Comparison of ENCODE assay signal across 34 cellular contexts in the genomic region with DNA sequence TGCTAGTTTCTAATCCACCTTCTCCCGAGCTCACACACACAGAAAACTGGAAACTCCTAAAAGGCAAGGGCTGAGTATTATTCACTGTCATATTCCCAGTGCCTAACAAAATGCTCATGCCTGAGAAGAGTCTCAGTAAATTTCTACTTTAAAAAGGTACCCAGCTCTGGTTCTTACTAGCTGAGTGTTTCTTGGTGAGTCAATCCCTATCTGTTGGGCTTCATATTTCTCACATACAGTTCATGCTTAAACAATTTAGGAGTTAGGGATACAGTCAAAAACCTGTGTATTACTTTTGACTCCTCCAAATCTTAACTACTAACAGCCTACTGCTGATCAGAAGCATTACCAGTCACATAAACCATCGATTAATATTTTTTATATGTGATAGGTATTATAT.
"Had no signal": no experiment of that assay in that cellular context is flagged by ENCODE, and none has a peak within 500 bp of the region (broad histone marks: within the 10 kb centered on the region; RNA-seq: fewer than 3 reads in every experiment).

No MANE protein-coding gene starts in this region.

- H3K27ac ChIP-seq: body of pancreas, esophagus squamous epithelium, foreskin keratinocyte, gastrocnemius medialis, WERI-Rb-1 had no signal

- ATAC-seq: activated CD4-positive, alpha-beta T cell treated with anti-CD3 and anti-CD28 coated beads for 36 hours; activated T-helper 17 cell treated with anti-CD3 and anti-CD28 coated beads, Interleukin-2, amount 50 U/mL, for 72 hours; body of pancreas; effector memory CD8-positive, alpha-beta T cell; foreskin keratinocyte; gastrocnemius medialis; T-helper 17 cell had no signal

- H3K9me3 Mint-ChIP-seq: activated CD4-positive, alpha-beta memory T cell treated with anti-CD3 and anti-CD28 coated beads, Interleukin-2, amount 10 ng/mL, durations not matched to agents 7 days and 5 days; activated CD4-positive, alpha-beta T cell treated with anti-CD3 and anti-CD28 coated beads, Interleukin-2, amount 10 ng/mL, durations not matched to agents 24 days and 14 days; activated T-cell treated with anti-CD3 and anti-CD28 coated beads, Interleukin-2, amount 50 U/mL, for 24 hours; activated T-helper 17 cell treated with anti-CD3 and anti-CD28 coated beads, Interleukin-2, amount 50 U/mL, for 72 hours; effector memory CD8-positive, alpha-beta T cell; T-helper 2 cell treated with Interferon-gamma antibody and Interleukin-4, amounts not matched to agents 5 μg/mL and 100 μg/mL, for 36 hours had no signal

- H3K9me3 ChIP-seq: body of pancreas, esophagus squamous epithelium, gastrocnemius medialis had no signal

- H3K27me3 Mint-ChIP-seq: activated CD4-positive, alpha-beta memory T cell treated with anti-CD3 and anti-CD28 coated beads, Interleukin-2, amount 10 ng/mL, durations not matched to agents 7 days and 5 days; activated CD4-positive, alpha-beta T cell treated with anti-CD3 and anti-CD28 coated beads, Interleukin-2, amount 10 ng/mL, durations not matched to agents 24 days and 14 days; activated T-cell treated with anti-CD3 and anti-CD28 coated beads, Interleukin-2, amount 50 U/mL, for 24 hours had no signal

- H3K27me3 ChIP-seq: body of pancreas, esophagus squamous epithelium, gastrocnemius medialis had no signal

- H3K4me3 Mint-ChIP-seq: activated B cell treated with CpG ODN at 0.5 μM for 24 hours; activated CD4-positive, alpha-beta memory T cell treated with anti-CD3 and anti-CD28 coated beads, Interleukin-2, amount 10 ng/mL, durations not matched to agents 7 days and 5 days; activated CD4-positive, alpha-beta T cell treated with anti-CD3 and anti-CD28 coated beads for 36 hours; activated CD4-positive, alpha-beta T cell treated with anti-CD3 and anti-CD28 coated beads, Interleukin-2, amount 10 ng/mL, durations not matched to agents 24 days and 14 days; activated naive CD8-positive, alpha-beta T cell; activated T-cell treated with anti-CD3 and anti-CD28 coated beads, Interleukin-2, amount 50 U/mL, for 24 hours; activated T-helper 17 cell treated with anti-CD3 and anti-CD28 coated beads, Interleukin-2, amount 50 U/mL, for 72 hours; effector memory CD8-positive, alpha-beta T cell; T-helper 17 cell; T-helper 2 cell treated with Interferon-gamma antibody and Interleukin-4, amounts not matched to agents 5 μg/mL and 100 μg/mL, for 36 hours had no signal

- H3K27ac Mint-ChIP-seq: activated B cell treated with CpG ODN at 0.5 μM for 24 hours; activated CD4-positive, alpha-beta memory T cell treated with anti-CD3 and anti-CD28 coated beads, Interleukin-2, amount 10 ng/mL, durations not matched to agents 7 days and 5 days; activated CD4-positive, alpha-beta T cell treated with anti-CD3 and anti-CD28 coated beads for 36 hours; activated CD4-positive, alpha-beta T cell treated with anti-CD3 and anti-CD28 coated beads, Interleukin-2, amount 10 ng/mL, durations not matched to agents 24 days and 14 days; activated naive CD8-positive, alpha-beta T cell; activated T-cell treated with anti-CD3 and anti-CD28 coated beads, Interleukin-2, amount 50 U/mL, for 24 hours; activated T-helper 17 cell treated with anti-CD3 and anti-CD28 coated beads, Interleukin-2, amount 50 U/mL, for 72 hours; effector memory CD8-positive, alpha-beta T cell; T-helper 17 cell; T-helper 2 cell treated with Interferon-gamma antibody and Interleukin-4, amounts not matched to agents 5 μg/mL and 100 μg/mL, for 36 hours had no signal

- FAIRE-seq: colon had no signal

- H3K4me1 ChIP-seq: body of pancreas, esophagus squamous epithelium, foreskin keratinocyte, gastrocnemius medialis had no signal

- H3K36me3 Mint-ChIP-seq: activated naive CD8-positive, alpha-beta T cell had no signal

- H3K36me3 ChIP-seq: esophagus squamous epithelium, gastrocnemius medialis, WERI-Rb-1 had no signal

- H3K4me1 Mint-ChIP-seq: activated B cell treated with CpG ODN at 0.5 μM for 24 hours; activated CD4-positive, alpha-beta memory T cell treated with anti-CD3 and anti-CD28 coated beads, Interleukin-2, amount 10 ng/mL, durations not matched to agents 7 days and 5 days; activated CD4-positive, alpha-beta T cell treated with anti-CD3 and anti-CD28 coated beads for 36 hours; activated CD4-positive, alpha-beta T cell treated with anti-CD3 and anti-CD28 coated beads, Interleukin-2, amount 10 ng/mL, durations not matched to agents 24 days and 14 days; activated T-helper 17 cell treated with anti-CD3 and anti-CD28 coated beads, Interleukin-2, amount 50 U/mL, for 72 hours; T-helper 17 cell had no signal

- H3K4me3 ChIP-seq: body of pancreas, esophagus squamous epithelium, gastrocnemius medialis had no signal

- DNase-seq: activated B cell treated with CpG ODN at 0.5 μM for 24 hours; activated CD4-positive, alpha-beta memory T cell treated with anti-CD3 and anti-CD28 coated beads, Interleukin-2, amount 10 ng/mL, durations not matched to agents 7 days and 5 days; activated CD4-positive, alpha-beta T cell treated with anti-CD3 and anti-CD28 coated beads for 36 hours; activated CD4-positive, alpha-beta T cell treated with anti-CD3 and anti-CD28 coated beads, Interleukin-2, amount 50 U/mL, for 4 hours; activated CD4-positive, CD25-positive, alpha-beta regulatory T cell treated with anti-CD3 and anti-CD28 coated beads, Interleukin-2, amount 50 U/mL, for 72 hours; activated CD8-positive, alpha-beta memory T cell treated with anti-CD3 and anti-CD28 coated beads, Interleukin-2, amount 50 U/mL, for 48 hours; activated effector memory CD4-positive, alpha-beta T cell treated with Interleukin-2 at 50 U/mL for 16 hours; activated gamma-delta T cell treated with Interleukin-2 at 50 U/mL for 16 hours; activated naive CD4-positive, alpha-beta T cell treated with anti-CD3 and anti-CD28 coated beads, Interleukin-2, amount 50 U/mL, for 16 hours; activated naive CD4-positive, alpha-beta T cell treated with Interleukin-2 at 50 U/mL for 16 hours; activated T-cell treated with anti-CD3 and anti-CD28 coated beads for 4 hours; activated T-cell treated with anti-CD3 and anti-CD28 coated beads, Interleukin-2, amount 50 U/mL, for 24 hours; amniotic stem cell; anterior cingulate cortex; body of pancreas; caudate nucleus; cortex of kidney; dermis blood vessel endothelial cell; effector CD4-positive, alpha-beta T cell; effector memory CD8-positive, alpha-beta T cell; erythroblast; esophagus squamous epithelium; foreskin keratinocyte; gastrocnemius medialis; glutamatergic neuron; T-helper 1 cell; T-helper 17 cell; T1000; WERI-Rb-1 had no signal
